ENCODE assay signal across 8 cellular contexts in genomic region chr11:62611705-62612365, GRCh38. TPM values are rescaled to one million over a fixed set of nuclear protein-coding genes. Genes with fewer than 3 reads are reported as not detected.
DNase-seq lines count a peak whose midpoint lies in the region; ATAC-seq and TF ChIP-seq lines count a peak whose summit lies in the region.

No MANE protein-coding gene starts in this region.

- H3K36me3 ChIP-seq in esophagus squamous epithelium (peaks cover 6 to 69% (median 10%) of the 10 kb centered on the region in 3 donors), transverse colon (no peaks in the 10 kb centered on the region)

- H3K4me1 ChIP-seq in esophagus squamous epithelium (peaks cover 18 to 61% (median 35%) of the 10 kb centered on the region in 3 donors), transverse colon (peaks cover 16 to 24% (median 19%) of the 10 kb centered on the region in 4 donors)

- no peak for TF ChIP-seq EP300 in transverse colon (IDR thresholded peaks at IDR 0.05; ENCODE audit: low read depth)

- H3K4me3 Mint-ChIP-seq in activated CD8-positive, alpha-beta memory T cell treated with anti-CD3 and anti-CD28 coated beads, Interleukin-2, amount 10 ng/mL, durations not matched to agents 7 days and 5 days = peak overlapping the region; percentile 100
- peak overlapping the region; percentile 91 to 99 (median 97) for H3K4me3 Mint-ChIP-seq in nephron

- H3K4me3 ChIP-seq in esophagus squamous epithelium (peak overlapping the region; percentile 64 to 80 (median 75)), transverse colon (peak overlapping the region; percentile 67 to 86 (median 82))

- ATAC-seq in activated CD8-positive, alpha-beta memory T cell treated with anti-CD3 and anti-CD28 coated beads, Interleukin-2, amount 10 ng/mL, durations not matched to agents 7 days and 5 days = peak; percentile 6

- H3K27ac ChIP-seq in esophagus squamous epithelium (peak overlapping the region; percentile 92 to 98 (median 94)), transverse colon (peak overlapping the region; percentile 93 to 97 (median 95))

- H3K9me3 Mint-ChIP-seq in activated CD8-positive, alpha-beta memory T cell treated with anti-CD3 and anti-CD28 coated beads, Interleukin-2, amount 10 ng/mL, durations not matched to agents 7 days and 5 days (ENCODE audit: low read depth) = no peaks in the 10 kb centered on the region
- H3K9me3 Mint-ChIP-seq in nephron = no peaks in the 10 kb centered on the region

- H3K9me3 ChIP-seq in esophagus squamous epithelium (no peaks in the 10 kb centered on the region), transverse colon (no peaks in the 10 kb centered on the region)

- peaks cover 18% of the 10 kb centered on the region for H3K36me3 Mint-ChIP-seq in activated CD8-positive, alpha-beta memory T cell treated with anti-CD3 and anti-CD28 coated beads, Interleukin-2, amount 10 ng/mL, durations not matched to agents 7 days and 5 days
- peaks cover 17% of the 10 kb centered on the region for H3K36me3 Mint-ChIP-seq in nephron (ENCODE audit: low read depth)

- H3K27me3 Mint-ChIP-seq in activated CD8-positive, alpha-beta memory T cell treated with anti-CD3 and anti-CD28 coated beads, Interleukin-2, amount 10 ng/mL, durations not matched to agents 7 days and 5 days = no peaks in the 10 kb centered on the region
- peaks cover 5% of the 10 kb centered on the region for H3K27me3 Mint-ChIP-seq in nephron (ENCODE audit: low read depth)

- DNase-seq in GM10266 (ENCODE audit: extremely low spot score) = peak; percentile 78
- DNase-seq in HCEC 1CT = peak; percentile 53
- DNase-seq in NCI-H2029 (lab: John Stamatoyannopoulos, UW) = peak; percentile 33
- peak; percentile 70 for DNase-seq in activated CD8-positive, alpha-beta memory T cell treated with anti-CD3 and anti-CD28 coated beads, Interleukin-2, amount 10 ng/mL, durations not matched to agents 7 days and 5 days
- DNase-seq in esophagus squamous epithelium (lab: John Stamatoyannopoulos, UW) = no peak
- DNase-seq in transverse colon = peak; percentile 56
- no peak for DNase-seq in NCI-H1048 (lab: John Stamatoyannopoulos, UW)

- TF ChIP-seq CTCF in GM10266 (IDR thresholded peaks at IDR 0.05; ENCODE audit: control insufficient read depth, insufficient read depth, low read depth, missing control alignments) (no peak), esophagus squamous epithelium (IDR thresholded peaks at IDR 0.05) (peak in 1 of 6 experiments; percentile 8), nephron (IDR thresholded peaks at IDR 0.05; ENCODE audit: unreplicated experiment in 3 of 3) (no peak), transverse colon (IDR thresholded peaks at IDR 0.05) (peak in 1 of 5 experiments; percentile 25)

- peaks cover 50% of the 10 kb centered on the region for H3K4me1 Mint-ChIP-seq in activated CD8-positive, alpha-beta memory T cell treated with anti-CD3 and anti-CD28 coated beads, Interleukin-2, amount 10 ng/mL, durations not matched to agents 7 days and 5 days
- peaks cover 22% of the 10 kb centered on the region for H3K4me1 Mint-ChIP-seq in nephron

- intact Hi-C loops in esophagus squamous epithelium (cut with DNase I) = no loop called here
- intact Hi-C loops in transverse colon (cut with DNase I; ENCODE audit: low total_unique reads) = no loop called here

- CTCF ChIA-PET in activated CD8-positive, alpha-beta memory T cell treated with anti-CD3 and anti-CD28 coated beads, Interleukin-2, amount 10 ng/mL, durations not matched to agents 7 days and 5 days (lab: Charles Lee) = interaction anchor here (0.7 to 4.2 kb wide), 31 partner anchors 8 to 175 kb away, joined by 3 to 54 read pairs (median 4); partner anchors contain the start of genes B3GAT3, BSCL2, C11orf98 and CSKMT

- peak overlapping the region; percentile 99 for H3K27ac Mint-ChIP-seq in activated CD8-positive, alpha-beta memory T cell treated with anti-CD3 and anti-CD28 coated beads, Interleukin-2, amount 10 ng/mL, durations not matched to agents 7 days and 5 days
- H3K27ac Mint-ChIP-seq in nephron = peak overlapping the region; percentile 94 to 96 (median 95)

- in situ Hi-C loops in transverse colon (cut with MboI; ENCODE audit: low pct_ligation_motif_present in 1 of 4, low pct_unique_long_range_greater_than_20kb in 1 of 4, low sequenced_read_pairs in 3 of 4) = no loop called here

- no peak for TF ChIP-seq POLR2A in esophagus squamous epithelium (IDR thresholded peaks at IDR 0.05)
- peak; percentile 5 for TF ChIP-seq POLR2A in transverse colon (IDR thresholded peaks at IDR 0.05)

- no peaks in the 10 kb centered on the region for H3K27me3 ChIP-seq in esophagus squamous epithelium
- no peaks in the 10 kb centered on the region for H3K27me3 ChIP-seq in transverse colon

- WGBS in esophagus squamous epithelium, 2 donors = 1% methylated on average over 28 to 30 of the region's 34 CpGs
- 0% methylated on average over 8 to 34 of the region's 34 CpGs for WGBS in transverse colon (ENCODE audit: low coverage in 1 of 2), 2 donors

RNA-seq across cellular contexts. Expression of gene EML3, which starts 0.7 kb away (rescaled TPM):
- 100 to 1,000 TPM; 132 to 133 TPM for total RNA-seq in activated CD8-positive, alpha-beta memory T cell treated with anti-CD3 and anti-CD28 coated beads, Interleukin-2, amount 10 ng/mL, durations not matched to agents 7 days and 5 days
- total RNA-seq in esophagus squamous epithelium (10 to 100 TPM; 34.7 to 58.6 (median 53.6) TPM), transverse colon (10 to 100 TPM; 35.0 to 61.1 (median 44.9) TPM)

RNA-seq across cellular contexts. Expression of gene ROM1, which starts 1.2 kb away (rescaled TPM):
- 1 to 10 TPM; 1.1 to 1.5 TPM for total RNA-seq in activated CD8-positive, alpha-beta memory T cell treated with anti-CD3 and anti-CD28 coated beads, Interleukin-2, amount 10 ng/mL, durations not matched to agents 7 days and 5 days
- 10 to 100 TPM in 1 of 4 donors, 1 to 10 TPM in 3; 5.5 to 10.8 (median 7.2) TPM for total RNA-seq in esophagus squamous epithelium
- total RNA-seq in transverse colon = 1 to 10 TPM in 2 of 4 donors, not detected in 2; 5.3 to 5.6 TPM

RNA-seq across cellular contexts. Expression of gene B3GAT3, which starts 10.0 kb away (rescaled TPM):
- 10 to 100 TPM; 64.5 to 69.7 TPM for total RNA-seq in activated CD8-positive, alpha-beta memory T cell treated with anti-CD3 and anti-CD28 coated beads, Interleukin-2, amount 10 ng/mL, durations not matched to agents 7 days and 5 days
- total RNA-seq in esophagus squamous epithelium = 10 to 100 TPM in 3 of 4 donors, 1 to 10 TPM in 1; 8.6 to 17.2 (median 12.9) TPM
- 10 to 100 TPM; 28.0 to 47.4 (median 40.8) TPM for total RNA-seq in transverse colon

RNA-seq across cellular contexts. Expression of gene MTA2, which starts 10.2 kb away (rescaled TPM):
- 100 to 1,000 TPM; 245 to 264 TPM for total RNA-seq in activated CD8-positive, alpha-beta memory T cell treated with anti-CD3 and anti-CD28 coated beads, Interleukin-2, amount 10 ng/mL, durations not matched to agents 7 days and 5 days
- total RNA-seq in esophagus squamous epithelium (100 to 1,000 TPM; 103 to 132 (median 111) TPM), transverse colon (10 to 100 TPM; 42.0 to 80.1 (median 62.1) TPM)

RNA-seq across cellular contexts. Expression of gene TUT1, which starts 20.5 kb away (rescaled TPM):
- total RNA-seq in activated CD8-positive, alpha-beta memory T cell treated with anti-CD3 and anti-CD28 coated beads, Interleukin-2, amount 10 ng/mL, durations not matched to agents 7 days and 5 days = 10 to 100 TPM; 24.7 to 29.6 TPM
- total RNA-seq in esophagus squamous epithelium (10 to 100 TPM in 1 of 4 donors, 1 to 10 TPM in 3; 5.0 to 12.7 (median 8.0) TPM), transverse colon (10 to 100 TPM in 2 of 4 donors, 1 to 10 TPM in 2; 6.0 to 12.4 (median 9.8) TPM)

Comparison
In these comparisons a context has a peak if more than half of its experiments do, and no peak if none do; other contexts are left out.
1. DNase-seq: peak in GM10266 (single experiment), HCEC 1CT (single experiment), NCI-H2029 (single experiment), activated CD8-positive, alpha-beta memory T cell treated with anti-CD3 and anti-CD28 coated beads, Interleukin-2, amount 10 ng/mL, durations not matched to agents 7 days and 5 days (single experiment) and transverse colon (single experiment); none in esophagus squamous epithelium (single experiment) and NCI-H1048 (single experiment).